ENCODE assay signal across 1 cellular context in the genomic region with DNA sequence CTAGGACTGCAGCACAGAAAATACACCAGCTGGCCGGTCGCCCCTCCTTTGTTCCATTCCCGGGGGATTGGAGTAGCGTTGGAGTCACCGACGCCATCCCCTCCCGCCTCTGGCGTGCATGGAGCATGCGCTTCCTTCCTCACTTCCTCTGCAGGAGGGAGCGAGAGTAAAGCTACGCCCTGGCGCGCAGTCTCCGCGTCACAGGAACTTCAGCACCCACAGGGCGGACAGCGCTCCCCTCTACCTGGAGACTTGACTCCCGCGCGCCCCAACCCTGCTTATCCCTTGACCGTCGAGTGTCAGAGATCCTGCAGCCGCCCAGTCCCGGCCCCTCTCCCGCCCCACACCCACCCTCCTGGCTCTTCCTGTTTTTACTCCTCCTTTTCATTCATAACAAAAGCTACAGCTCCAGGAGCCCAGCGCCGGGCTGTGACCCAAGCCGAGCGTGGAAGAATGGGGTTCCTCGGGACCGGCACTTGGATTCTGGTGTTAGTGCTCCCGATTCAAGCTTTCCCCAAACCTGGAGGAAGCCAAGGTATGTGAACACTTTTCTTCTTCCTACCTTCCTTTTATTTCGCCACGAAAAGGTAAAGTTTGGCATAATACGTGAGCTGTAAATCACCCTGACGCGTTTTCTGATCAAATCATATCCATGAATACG.
TF ChIP-seq lines count a peak whose summit lies in the region.

Gene SCG3, plus strand, starts transcription at position 201 of the 661 bp plus-strand sequence. Its CDS starts 253 bp downstream, at position 454.

TF ChIP-seq in K562, 482 proteins besides CTCF, POLR2A, EP300 and RAD21 (continued from another document and continues in another):
- TF ChIP-seq, protein P1, sequence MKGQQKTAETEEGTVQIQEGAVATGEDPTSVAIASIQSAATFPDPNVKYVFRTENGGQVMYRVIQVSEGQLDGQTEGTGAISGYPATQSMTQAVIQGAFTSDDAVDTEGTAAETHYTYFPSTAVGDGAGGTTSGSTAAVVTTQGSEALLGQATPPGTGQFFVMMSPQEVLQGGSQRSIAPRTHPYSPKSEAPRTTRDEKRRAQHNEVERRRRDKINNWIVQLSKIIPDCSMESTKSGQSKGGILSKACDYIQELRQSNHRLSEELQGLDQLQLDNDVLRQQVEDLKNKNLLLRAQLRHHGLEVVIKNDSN (CRISPR knock-in tag; IDR thresholded peaks at IDR 0.05) = no peak
- TF ChIP-seq, protein P2, sequence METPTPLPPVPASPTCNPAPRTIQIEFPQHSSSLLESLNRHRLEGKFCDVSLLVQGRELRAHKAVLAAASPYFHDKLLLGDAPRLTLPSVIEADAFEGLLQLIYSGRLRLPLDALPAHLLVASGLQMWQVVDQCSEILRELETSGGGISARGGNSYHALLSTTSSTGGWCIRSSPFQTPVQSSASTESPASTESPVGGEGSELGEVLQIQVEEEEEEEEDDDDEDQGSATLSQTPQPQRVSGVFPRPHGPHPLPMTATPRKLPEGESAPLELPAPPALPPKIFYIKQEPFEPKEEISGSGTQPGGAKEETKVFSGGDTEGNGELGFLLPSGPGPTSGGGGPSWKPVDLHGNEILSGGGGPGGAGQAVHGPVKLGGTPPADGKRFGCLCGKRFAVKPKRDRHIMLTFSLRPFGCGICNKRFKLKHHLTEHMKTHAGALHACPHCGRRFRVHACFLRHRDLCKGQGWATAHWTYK (CRISPR knock-in tag; IDR thresholded peaks at IDR 0.05) = peak; percentile 83
- no peak for TF ChIP-seq KDM2B (CRISPR knock-in tag; IDR thresholded peaks at IDR 0.05)
- TF ChIP-seq FOXK1 (CRISPR knock-in tag; IDR thresholded peaks at IDR 0.05; ENCODE audit: borderline replicate concordance) = no peak
- peak; percentile 32; the same call in 1 of the 2 replicates for TF ChIP-seq SMARCC2 (IDR thresholded peaks at IDR 0.05; ENCODE audit: low read depth)
- TF ChIP-seq YY1 (IDR thresholded peaks at IDR 0.05; ENCODE audit: borderline replicate concordance in 1 of 3, control insufficient read depth in 1 of 3, extremely low read depth in 1 of 3, insufficient read depth in 3 of 3, insufficient read length in 1 of 3, insufficient replicate concordance in 2 of 3, low read depth in 1 of 3, low read length in 2 of 3) = peak in 2 of 3 experiments; percentile 51 to 77
- TF ChIP-seq, protein P3, sequence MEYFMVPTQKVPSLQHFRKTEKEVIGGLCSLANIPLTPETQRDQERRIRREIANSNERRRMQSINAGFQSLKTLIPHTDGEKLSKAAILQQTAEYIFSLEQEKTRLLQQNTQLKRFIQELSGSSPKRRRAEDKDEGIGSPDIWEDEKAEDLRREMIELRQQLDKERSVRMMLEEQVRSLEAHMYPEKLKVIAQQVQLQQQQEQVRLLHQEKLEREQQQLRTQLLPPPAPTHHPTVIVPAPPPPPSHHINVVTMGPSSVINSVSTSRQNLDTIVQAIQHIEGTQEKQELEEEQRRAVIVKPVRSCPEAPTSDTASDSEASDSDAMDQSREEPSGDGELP (CRISPR knock-in tag; IDR thresholded peaks at IDR 0.05; ENCODE audit: borderline replicate concordance) = peak; percentile 90
- no peak for TF ChIP-seq ZNF324 (CRISPR knock-in tag; IDR thresholded peaks at IDR 0.05)
- peak; percentile 99 for TF ChIP-seq SMARCB1 (IDR thresholded peaks at IDR 0.05; ENCODE audit: insufficient read length, low read depth)
- peak; percentile 81; the same call in 1 of the 2 replicates for TF ChIP-seq E2F5 (CRISPR knock-in tag; IDR thresholded peaks at IDR 0.05)
- TF ChIP-seq, protein P4, sequence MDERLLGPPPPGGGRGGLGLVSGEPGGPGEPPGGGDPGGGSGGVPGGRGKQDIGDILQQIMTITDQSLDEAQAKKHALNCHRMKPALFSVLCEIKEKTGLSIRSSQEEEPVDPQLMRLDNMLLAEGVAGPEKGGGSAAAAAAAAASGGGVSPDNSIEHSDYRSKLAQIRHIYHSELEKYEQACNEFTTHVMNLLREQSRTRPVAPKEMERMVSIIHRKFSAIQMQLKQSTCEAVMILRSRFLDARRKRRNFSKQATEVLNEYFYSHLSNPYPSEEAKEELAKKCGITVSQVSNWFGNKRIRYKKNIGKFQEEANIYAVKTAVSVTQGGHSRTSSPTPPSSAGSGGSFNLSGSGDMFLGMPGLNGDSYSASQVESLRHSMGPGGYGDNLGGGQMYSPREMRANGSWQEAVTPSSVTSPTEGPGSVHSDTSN (CRISPR knock-in tag; IDR thresholded peaks at IDR 0.05; ENCODE audit: low read depth) = no peak
- TF ChIP-seq, protein P4 (tag; conservative IDR thresholded peaks at IDR 0.05; ENCODE audit: low read depth) = peak; percentile 67
- TF ChIP-seq STAT5B (CRISPR knock-in tag; IDR thresholded peaks at IDR 0.05) = no peak
- TF ChIP-seq PTTG1 (tag; IDR thresholded peaks at IDR 0.05; ENCODE audit: low read depth) = no peak
- TF ChIP-seq SLC30A9 (CRISPR knock-in tag; IDR thresholded peaks at IDR 0.05) = no peak
- no peak for TF ChIP-seq TAF7 (tag; IDR thresholded peaks at IDR 0.05)
- TF ChIP-seq, protein P5, sequence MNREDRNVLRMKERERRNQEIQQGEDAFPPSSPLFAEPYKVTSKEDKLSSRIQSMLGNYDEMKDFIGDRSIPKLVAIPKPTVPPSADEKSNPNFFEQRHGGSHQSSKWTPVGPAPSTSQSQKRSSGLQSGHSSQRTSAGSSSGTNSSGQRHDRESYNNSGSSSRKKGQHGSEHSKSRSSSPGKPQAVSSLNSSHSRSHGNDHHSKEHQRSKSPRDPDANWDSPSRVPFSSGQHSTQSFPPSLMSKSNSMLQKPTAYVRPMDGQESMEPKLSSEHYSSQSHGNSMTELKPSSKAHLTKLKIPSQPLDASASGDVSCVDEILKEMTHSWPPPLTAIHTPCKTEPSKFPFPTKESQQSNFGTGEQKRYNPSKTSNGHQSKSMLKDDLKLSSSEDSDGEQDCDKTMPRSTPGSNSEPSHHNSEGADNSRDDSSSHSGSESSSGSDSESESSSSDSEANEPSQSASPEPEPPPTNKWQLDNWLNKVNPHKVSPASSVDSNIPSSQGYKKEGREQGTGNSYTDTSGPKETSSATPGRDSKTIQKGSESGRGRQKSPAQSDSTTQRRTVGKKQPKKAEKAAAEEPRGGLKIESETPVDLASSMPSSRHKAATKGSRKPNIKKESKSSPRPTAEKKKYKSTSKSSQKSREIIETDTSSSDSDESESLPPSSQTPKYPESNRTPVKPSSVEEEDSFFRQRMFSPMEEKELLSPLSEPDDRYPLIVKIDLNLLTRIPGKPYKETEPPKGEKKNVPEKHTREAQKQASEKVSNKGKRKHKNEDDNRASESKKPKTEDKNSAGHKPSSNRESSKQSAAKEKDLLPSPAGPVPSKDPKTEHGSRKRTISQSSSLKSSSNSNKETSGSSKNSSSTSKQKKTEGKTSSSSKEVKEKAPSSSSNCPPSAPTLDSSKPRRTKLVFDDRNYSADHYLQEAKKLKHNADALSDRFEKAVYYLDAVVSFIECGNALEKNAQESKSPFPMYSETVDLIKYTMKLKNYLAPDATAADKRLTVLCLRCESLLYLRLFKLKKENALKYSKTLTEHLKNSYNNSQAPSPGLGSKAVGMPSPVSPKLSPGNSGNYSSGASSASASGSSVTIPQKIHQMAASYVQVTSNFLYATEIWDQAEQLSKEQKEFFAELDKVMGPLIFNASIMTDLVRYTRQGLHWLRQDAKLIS (CRISPR knock-in tag; IDR thresholded peaks at IDR 0.05) = peak; percentile 79; the same call in 1 of the 2 replicates
- TF ChIP-seq RFX1 (IDR thresholded peaks at IDR 0.05) = no peak
- peak; percentile 32; the same call in 1 of the 2 replicates for TF ChIP-seq ARID1B (IDR thresholded peaks at IDR 0.05)
- TF ChIP-seq MEIS2 (IDR thresholded peaks at IDR 0.05; ENCODE audit: partially characterized antibody) = peak; percentile 75
- TF ChIP-seq RBBP5 (IDR thresholded peaks at IDR 0.05; ENCODE audit: borderline replicate concordance, insufficient read depth, low read length, poor library complexity, severe bottlenecking) = no peak
- TF ChIP-seq E2F3 (CRISPR knock-in tag; IDR thresholded peaks at IDR 0.05) = peak; percentile 78; the same call in 1 of the 2 replicates
- TF ChIP-seq MAFF (IDR thresholded peaks at IDR 0.05; ENCODE audit: low read length) = no peak
- TF ChIP-seq HNRNPH1 (optimal IDR thresholded peaks at IDR 0.05; ENCODE audit: low read depth, low read length) = no peak
- TF ChIP-seq ZNF174 (CRISPR knock-in tag; IDR thresholded peaks at IDR 0.05) = no peak
- no peak for TF ChIP-seq HSF4 (CRISPR knock-in tag; IDR thresholded peaks at IDR 0.05; ENCODE audit: borderline replicate concordance)
- TF ChIP-seq ELF1 (tag; IDR thresholded peaks at IDR 0.05) = peak; percentile 79
- TF ChIP-seq BRCA1 (IDR thresholded peaks at IDR 0.05) = no peak
- TF ChIP-seq BRCA1 (CRISPR knock-in tag; IDR thresholded peaks at IDR 0.05) = no peak
- TF ChIP-seq ZNF395 (CRISPR knock-in tag; IDR thresholded peaks at IDR 0.05) = peak; percentile 85
- TF ChIP-seq THRA (IDR thresholded peaks at IDR 0.05) = no peak
- TF ChIP-seq HDAC3 (IDR thresholded peaks at IDR 0.05; ENCODE audit: borderline replicate concordance, partially characterized antibody) = no peak
- peak; percentile 92; the same call in 1 of the 2 replicates for TF ChIP-seq ZNF589 (CRISPR knock-in tag; IDR thresholded peaks at IDR 0.05; ENCODE audit: low read depth)
- peak; percentile 94 for TF ChIP-seq PRMT5 (CRISPR knock-in tag; IDR thresholded peaks at IDR 0.05)
- no peak for TF ChIP-seq CEBPZ (IDR thresholded peaks at IDR 0.05; ENCODE audit: borderline replicate concordance, low read depth, low read length)
- no peak for TF ChIP-seq POLR2AphosphoS5 (IDR thresholded peaks at IDR 0.05; ENCODE audit: control insufficient read depth, insufficient read depth, low read depth, low read length)
- no peak for TF ChIP-seq CHCHD3 (CRISPR knock-in tag; IDR thresholded peaks at IDR 0.05)
- TF ChIP-seq, protein P6, sequence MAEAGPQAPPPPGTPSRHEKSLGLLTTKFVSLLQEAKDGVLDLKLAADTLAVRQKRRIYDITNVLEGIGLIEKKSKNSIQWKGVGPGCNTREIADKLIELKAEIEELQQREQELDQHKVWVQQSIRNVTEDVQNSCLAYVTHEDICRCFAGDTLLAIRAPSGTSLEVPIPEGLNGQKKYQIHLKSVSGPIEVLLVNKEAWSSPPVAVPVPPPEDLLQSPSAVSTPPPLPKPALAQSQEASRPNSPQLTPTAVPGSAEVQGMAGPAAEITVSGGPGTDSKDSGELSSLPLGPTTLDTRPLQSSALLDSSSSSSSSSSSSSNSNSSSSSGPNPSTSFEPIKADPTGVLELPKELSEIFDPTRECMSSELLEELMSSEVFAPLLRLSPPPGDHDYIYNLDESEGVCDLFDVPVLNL (CRISPR knock-in tag; IDR thresholded peaks at IDR 0.05; ENCODE audit: low read depth) = peak; percentile 85; the same call in 1 of the 2 replicates
- TF ChIP-seq POLR2H (tag; IDR thresholded peaks at IDR 0.05; ENCODE audit: low read depth) = no peak
- peak; percentile 87 for TF ChIP-seq ZNF224 (CRISPR knock-in tag; IDR thresholded peaks at IDR 0.05)
- peak; percentile 76; the same call in 1 of the 2 replicates for TF ChIP-seq ZBTB1 (CRISPR knock-in tag; IDR thresholded peaks at IDR 0.05; ENCODE audit: borderline replicate concordance, low read depth)
- TF ChIP-seq CHD1 (IDR thresholded peaks at IDR 0.05; ENCODE audit: low read length) = no peak
